In genomic region chr22:31399211-31400022, GRCh38 we compare ENCODE assay signal across 7 cellular contexts. TPM values are rescaled to one million over a fixed set of nuclear protein-coding genes. Genes with fewer than 3 reads are reported as not detected.
DNase-seq lines count a peak whose midpoint lies in the region; ATAC-seq and TF ChIP-seq lines count a peak whose summit lies in the region.

A gene with protein sequence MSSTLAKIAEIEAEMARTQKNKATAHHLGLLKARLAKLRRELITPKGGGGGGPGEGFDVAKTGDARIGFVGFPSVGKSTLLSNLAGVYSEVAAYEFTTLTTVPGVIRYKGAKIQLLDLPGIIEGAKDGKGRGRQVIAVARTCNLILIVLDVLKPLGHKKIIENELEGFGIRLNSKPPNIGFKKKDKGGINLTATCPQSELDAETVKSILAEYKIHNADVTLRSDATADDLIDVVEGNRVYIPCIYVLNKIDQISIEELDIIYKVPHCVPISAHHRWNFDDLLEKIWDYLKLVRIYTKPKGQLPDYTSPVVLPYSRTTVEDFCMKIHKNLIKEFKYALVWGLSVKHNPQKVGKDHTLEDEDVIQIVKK (plus strand): TSS chr22:31399604. CDS start chr22:31399684, 80 bp downstream.

- H3K9me3 ChIP-seq in hepatocyte (ENCODE audit: low read depth), result no peaks in the 10 kb centered on the region

- TF ChIP-seq POLR2A in GM18505 (IDR thresholded peaks at IDR 0.05; ENCODE audit: borderline replicate concordance, extremely low read depth, insufficient read depth, insufficient read length), result peak; percentile 98

- no peaks in the 10 kb centered on the region for H3K27me3 ChIP-seq in hepatocyte

- in situ Hi-C loops in astrocyte of the cerebellum (cut with HindIII; ENCODE audit: low sequenced_read_pairs), result loop anchor here (5.0 kb wide), 1 partner anchor 42 kb away; no protein-coding TSS in a partner anchor

- TF ChIP-seq CTCF in astrocyte of the cerebellum (IDR thresholded peaks at IDR 0.05; ENCODE audit: low read depth, low read length, missing control alignments), result no peak
- TF ChIP-seq CTCF in hepatocyte (IDR thresholded peaks at IDR 0.05; ENCODE audit: poor library complexity), result no peak

- H3K4me3 ChIP-seq in astrocyte of the cerebellum (ENCODE audit: low read depth, low read length) (peak within 1 kb of the TSS; percentile 59), hepatocyte (peak within 1 kb of the TSS; percentile 92)

- peak within 1 kb of the TSS; percentile 70 for H2AFZ ChIP-seq in hepatocyte

- DNase-seq in NCI-H2029 (lab: John Stamatoyannopoulos, UW) (peak; percentile 92), T-helper 22 cell (ENCODE audit: low read depth) (peak; percentile 92), astrocyte of the cerebellum (ENCODE audit: low read depth) (peak; percentile 81), hepatocyte (ENCODE audit: low spot score) (peak; percentile 98), retina (peak; percentile 97)

- H3K36me3 ChIP-seq in hepatocyte (replicated peaks; ENCODE audit: insufficient read depth, low read depth), result no peaks in the 10 kb centered on the region

- no peaks in the 10 kb centered on the region for H3K9me2 ChIP-seq in hepatocyte (replicated peaks; ENCODE audit: insufficient read depth)

- no peaks in the 10 kb centered on the region for H4K20me1 ChIP-seq in hepatocyte (ENCODE audit: insufficient read depth, poor library complexity, severe bottlenecking)

- peaks cover 15% of the 10 kb centered on the region for H3K4me1 ChIP-seq in hepatocyte (ENCODE audit: insufficient read depth)

- H3K27ac ChIP-seq in hepatocyte, result peak within 1 kb of the TSS; percentile 89

- H3K79me2 ChIP-seq in hepatocyte, result peaks cover 47% of the 10 kb centered on the region

- WGBS in hepatocyte (ENCODE audit: low lambda C conversion rate, missing lambda C conversion rate), result under 1% methylated on average over 49 of the region's 72 CpGs

- ATAC-seq in GM18505 (IDR thresholded peaks at IDR 0.05; ENCODE audit: unreplicated experiment), result peak; percentile 86
- ATAC-seq in HG02973 (IDR thresholded peaks at IDR 0.05; ENCODE audit: unreplicated experiment), result peak; percentile 89

- H3K4me2 ChIP-seq in hepatocyte, result peak within 1 kb of the TSS; percentile 95

RNA-seq across cellular contexts. Expression of the gene that starts here (rescaled TPM):
- 52.2 and 55.2 TPM in 2 replicates for total RNA-seq in hepatocyte
- 66.4 and 71.0 TPM in 2 replicates for polyA plus RNA-seq in hepatocyte

Comparison
In these comparisons a context has a peak if more than half of its experiments do, and no peak if none do; other contexts are left out.
1. Peak in every context shown above with its lines: DNase-seq, ATAC-seq, H3K4me3 ChIP-seq and H3K27ac ChIP-seq.